17 cellular contexts compared by ENCODE assay signal in the genomic region with DNA sequence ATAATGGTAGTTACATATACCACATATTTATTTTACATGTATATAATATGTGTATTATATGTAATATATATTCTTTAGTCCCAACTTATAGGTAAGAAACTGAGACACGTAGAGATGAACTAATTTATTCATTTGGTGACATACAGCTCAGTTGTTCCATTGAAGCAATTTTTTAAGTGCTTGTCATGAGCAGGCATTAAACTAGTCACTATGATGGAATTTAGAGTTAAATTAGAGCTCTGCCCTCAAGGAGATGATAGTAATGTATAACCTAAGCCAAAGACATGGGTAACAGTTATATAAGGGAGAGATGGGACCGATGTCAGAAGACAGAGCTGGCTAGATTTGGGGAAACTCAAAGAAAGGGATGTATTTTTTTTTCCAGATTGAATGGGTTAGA.
"Had no signal": no experiment of that assay in that cellular context is flagged by ENCODE, and none has a peak within 500 bp of the region (broad histone marks: within the 10 kb centered on the region; RNA-seq: fewer than 3 reads in every experiment).

No MANE protein-coding gene starts in this region.

- H3K36me3 ChIP-seq: ascending aorta, colonic mucosa, gastroesophageal sphincter, neutrophil, thyroid gland, uterus had no signal

- H3K4me2 ChIP-seq: smooth muscle cell had no signal

- H3K9me3 ChIP-seq: ascending aorta, colonic mucosa, gastroesophageal sphincter, neutrophil, thyroid gland, uterus had no signal

- H3K27ac ChIP-seq: ascending aorta, colonic mucosa, gastroesophageal sphincter, neutrophil, thyroid gland, uterus had no signal

- H3K4me3 Mint-ChIP-seq: activated CD4-positive, alpha-beta memory T cell treated with anti-CD3 and anti-CD28 coated beads for 36 hours; activated naive CD8-positive, alpha-beta T cell treated with anti-CD3 and anti-CD28 coated beads, Interleukin-2, amount 10 ng/mL, durations not matched to agents 7 days and 5 days; activated T-cell treated with anti-CD3 and anti-CD28 coated beads, Interleukin-2, amount 50 U/mL, for 4 hours; naive B cell had no signal

- H3K27ac Mint-ChIP-seq: activated CD4-positive, alpha-beta memory T cell treated with anti-CD3 and anti-CD28 coated beads for 36 hours; activated naive CD8-positive, alpha-beta T cell treated with anti-CD3 and anti-CD28 coated beads, Interleukin-2, amount 10 ng/mL, durations not matched to agents 7 days and 5 days; naive B cell had no signal

- H3K27me3 ChIP-seq: ascending aorta, colonic mucosa, gastroesophageal sphincter, neutrophil, thyroid gland, uterus had no signal

- H3K36me3 Mint-ChIP-seq: activated CD4-positive, alpha-beta memory T cell treated with anti-CD3 and anti-CD28 coated beads for 36 hours; activated naive CD8-positive, alpha-beta T cell treated with anti-CD3 and anti-CD28 coated beads, Interleukin-2, amount 10 ng/mL, durations not matched to agents 7 days and 5 days; naive B cell had no signal

- H3K4me1 ChIP-seq: ascending aorta, colonic mucosa, gastroesophageal sphincter, thyroid gland, uterus had no signal

- H3K4me3 ChIP-seq: ascending aorta, colonic mucosa, gastroesophageal sphincter, lung, smooth muscle cell, thyroid gland, uterus had no signal

- DNase-seq: activated CD4-positive, alpha-beta memory T cell treated with anti-CD3 and anti-CD28 coated beads for 36 hours; activated gamma-delta T cell treated with Interleukin-2 at 50 U/mL for 16 hours; activated naive CD8-positive, alpha-beta T cell treated with anti-CD3 and anti-CD28 coated beads, Interleukin-2, amount 10 ng/mL, durations not matched to agents 7 days and 5 days; activated T-cell treated with anti-CD3 and anti-CD28 coated beads, Interleukin-2, amount 50 U/mL, for 4 hours; colonic mucosa; left cardiac atrium; naive B cell; posterior cingulate gyrus; right cardiac atrium; T-helper 9 cell; thyroid gland; uterus had no signal

- H3K27me3 Mint-ChIP-seq: activated naive CD8-positive, alpha-beta T cell treated with anti-CD3 and anti-CD28 coated beads, Interleukin-2, amount 10 ng/mL, durations not matched to agents 7 days and 5 days had no signal

- H3K9me3 Mint-ChIP-seq: activated CD4-positive, alpha-beta memory T cell treated with anti-CD3 and anti-CD28 coated beads for 36 hours; activated naive CD8-positive, alpha-beta T cell treated with anti-CD3 and anti-CD28 coated beads, Interleukin-2, amount 10 ng/mL, durations not matched to agents 7 days and 5 days; activated T-cell treated with anti-CD3 and anti-CD28 coated beads, Interleukin-2, amount 50 U/mL, for 4 hours had no signal

- H3K4me1 Mint-ChIP-seq: activated naive CD8-positive, alpha-beta T cell treated with anti-CD3 and anti-CD28 coated beads, Interleukin-2, amount 10 ng/mL, durations not matched to agents 7 days and 5 days; naive B cell had no signal
